In genomic region chr6:111874030-111874425, GRCh38 we compare ENCODE assay signal across 8 cellular contexts. TPM values are rescaled to one million over a fixed set of nuclear protein-coding genes. Genes with fewer than 3 reads are reported as not detected.
DNase-seq lines count a peak whose midpoint lies in the region; ATAC-seq, FAIRE-seq and TF ChIP-seq lines count a peak whose summit lies in the region.

No MANE protein-coding gene starts in this region.

- 0 out of 2 replicates have a peak overlapping the region, but pooled peaks have one; percentile 66 for H3K9ac ChIP-seq in GM12878 (ENCODE audit: control insufficient read depth, insufficient read depth, low read length)
- H3K9ac ChIP-seq in mesenchymal stem cell (ENCODE audit: low read length), result peak overlapping the region; percentile 82

- no peaks in the 10 kb centered on the region for H3K27me3 ChIP-seq in SJSA1 (replicated peaks)
- H3K27me3 ChIP-seq in GM12878 (replicated peaks in 1 of 2; ENCODE audit: control insufficient read depth in 2 of 2, insufficient read depth in 2 of 2, low read length in 1 of 2), result no peaks in the 10 kb centered on the region
- no peaks in the 10 kb centered on the region for H3K27me3 ChIP-seq in mesenchymal stem cell (ENCODE audit: control insufficient read depth in 1 of 2, insufficient read depth in 1 of 2, low read length in 2 of 2)

- RAD21 ChIA-PET in GM12878 (lab: Charles Lee; ENCODE audit: unreplicated experiment), result interaction anchor here (0.5 to 2.7 kb wide), 17 partner anchors 9 to 164 kb away, joined by 3 to 23 read pairs (median 4); no protein-coding TSS in a partner anchor

- no peaks in the 10 kb centered on the region for H4K20me1 ChIP-seq in GM12878 (ENCODE audit: control insufficient read depth, insufficient read depth)

- no peak overlapping the region for H4K91ac ChIP-seq in mesenchymal stem cell (ENCODE audit: low read length)

- H3K27ac ChIP-seq in HEK293 (ENCODE audit: extremely low read depth, low read depth, low read length), result peak overlapping the region; percentile 93; the same call in 1 of the 2 replicates
- H3K27ac ChIP-seq in SJSA1, result no peak overlapping the region
- H3K27ac ChIP-seq in GM12878 (ENCODE audit: control insufficient read depth, insufficient read depth), result peak overlapping the region; percentile 47
- H3K27ac ChIP-seq in mesenchymal stem cell (ENCODE audit: low read length, poor library complexity, severe bottlenecking), result no peak overlapping the region

- H3K14ac ChIP-seq in mesenchymal stem cell (ENCODE audit: low read length in 2 of 2), result no peak overlapping the region

- H4K8ac ChIP-seq in mesenchymal stem cell (ENCODE audit: low read length), result no peak overlapping the region

- H3K9me3 ChIP-seq in HEK293 (ENCODE audit: control insufficient read depth, insufficient read depth, low read depth, low read length) (no peaks in the 10 kb centered on the region), SJSA1 (replicated peaks) (no peaks in the 10 kb centered on the region), GM12878 (replicated peaks; ENCODE audit: control insufficient read depth, insufficient read depth, low read length) (no peaks in the 10 kb centered on the region), mesenchymal stem cell (ENCODE audit: control insufficient read depth, low read length) (no peaks in the 10 kb centered on the region)

- intact Hi-C loops in GM12878 (cut with micrococcal nuclease; ENCODE audit: unreplicated experiment), result loop anchor here (5.0 kb wide), 2 partner anchors 82 to 152 kb away; no protein-coding TSS in a partner anchor

- DNase-seq in SJSA1 (ENCODE audit: low read depth in 1 of 2, low spot score in 2 of 2) (no peak), GM12878 (ENCODE audit: low read depth, low spot score) (no peak), mesenchymal stem cell (no peak), epidermal melanocyte (ENCODE audit: insufficient read length, low spot score) (no peak), NCI-H1436 (lab: John Stamatoyannopoulos, UW) (no peak)
- DNase-seq in stimulated activated naive CD4-positive, alpha-beta T cell treated with Interleukin-2 at 50 U/mL for 16 hours (lab: John Stamatoyannopoulos, UW), result peak; percentile 74

- no peak overlapping the region for H2BK12ac ChIP-seq in mesenchymal stem cell (ENCODE audit: low read length in 2 of 2)

- H3K4me1 ChIP-seq in HEK293 (ENCODE audit: control insufficient read depth, insufficient read depth, low read length), result peaks cover 11% of the 10 kb centered on the region
- peaks cover 12% of the 10 kb centered on the region for H3K4me1 ChIP-seq in SJSA1 (replicated peaks)
- peaks cover 5% of the 10 kb centered on the region for H3K4me1 ChIP-seq in GM12878 (ENCODE audit: control insufficient read depth, insufficient read depth, low read length)
- H3K4me1 ChIP-seq in mesenchymal stem cell (ENCODE audit: control insufficient read depth, insufficient read depth, low read depth, low read length), result no peaks in the 10 kb centered on the region

- H2BK15ac ChIP-seq in mesenchymal stem cell (ENCODE audit: low read depth, poor library complexity, severe bottlenecking), result no peak overlapping the region

- no peak overlapping the region for H3K4ac ChIP-seq in mesenchymal stem cell (ENCODE audit: low read depth in 1 of 2, low read length in 2 of 2)

- peak overlapping the region; percentile 95 for H3K4me2 ChIP-seq in GM12878 (ENCODE audit: control insufficient read depth, insufficient read depth)
- peak overlapping the region; percentile 99 for H3K4me2 ChIP-seq in mesenchymal stem cell (ENCODE audit: low read length, poor library complexity, severe bottlenecking)

- TF ChIP-seq POLR2A in GM12878 (IDR thresholded peaks at IDR 0.05; ENCODE audit: low read depth, low read length), result no peak

- H2AFZ ChIP-seq in GM12878 (ENCODE audit: control insufficient read depth, low read depth, low read length) (peak overlapping the region; percentile 69), mesenchymal stem cell (ENCODE audit: low read depth, low read length) (no peak overlapping the region)

- POLR2A ChIA-PET in HEK293 (lab: Yijun Ruan, JAX), result interaction anchor here (0.8 to 2.0 kb wide), 9 partner anchors 9 to 213 kb away, joined by 3 to 10 read pairs (median 3); partner anchors contain the start of genes FAM229B and TUBE1
- POLR2A ChIA-PET in GM12878 (lab: Charles Lee), result interaction anchor here (0.6 to 1.9 kb wide), 7 partner anchors 9 to 132 kb away, joined by 3 to 7 read pairs (median 5); no protein-coding TSS in a partner anchor

- H3K36me3 ChIP-seq in HEK293 (ENCODE audit: control insufficient read depth in 2 of 2, insufficient read depth in 1 of 2, low read length in 2 of 2) (no peaks in the 10 kb centered on the region), SJSA1 (peaks cover 6% of the 10 kb centered on the region; the same call in 1 of the 2 replicates), GM12878 (ENCODE audit: control insufficient read depth in 2 of 2, insufficient read depth in 2 of 2, low read length in 1 of 2) (no peaks in the 10 kb centered on the region), mesenchymal stem cell (ENCODE audit: control insufficient read depth in 1 of 2, insufficient read depth in 2 of 2, low read depth in 1 of 2, low read length in 2 of 2) (no peaks in the 10 kb centered on the region)

- H2BK120ac ChIP-seq in mesenchymal stem cell (ENCODE audit: low read depth, low read length), result no peak overlapping the region

- in situ Hi-C loops in GM12878 (cut with MboI), result no loop called here

- CTCF ChIA-PET in HEK293 (lab: Yijun Ruan, JAX) (interaction anchor here (0.5 to 1.6 kb wide), 6 partner anchors 51 to 179 kb away, joined by 3 to 5 read pairs (median 3); no protein-coding TSS in a partner anchor), GM12878 (lab: Yijun Ruan, JAX) (interaction anchor here (0.6 to 1.8 kb wide), 6 partner anchors 31 to 652 kb away, joined by 3 to 6 read pairs (median 4); no protein-coding TSS in a partner anchor)

- FAIRE-seq in GM12878 (lab: Jason Lieb, UNC), result no peak

- ATAC-seq in GM12878 (no peak), HG03565 (IDR thresholded peaks at IDR 0.05; ENCODE audit: unreplicated experiment) (no peak)

- no peak overlapping the region for H3K23ac ChIP-seq in mesenchymal stem cell (ENCODE audit: low read length in 2 of 2)

- no peak overlapping the region for H2AK5ac ChIP-seq in mesenchymal stem cell (ENCODE audit: low read length, severe bottlenecking)

- no peak overlapping the region for H2BK5ac ChIP-seq in mesenchymal stem cell (ENCODE audit: low read depth, low read length, poor library complexity, severe bottlenecking)

- peaks cover 41% of the 10 kb centered on the region for H3K79me2 ChIP-seq in GM12878 (ENCODE audit: control insufficient read depth, insufficient read depth, low read length)

- WGBS in GM12878 (ENCODE audit: insufficient coverage, insufficient replicate concordance, low lambda C conversion rate, missing lambda C conversion rate), result 9% methylated on average over 8 of the region's 8 CpGs
- WGBS in mesenchymal stem cell, result 5% methylated on average over 4 of the region's 8 CpGs

- H3K79me1 ChIP-seq in mesenchymal stem cell (replicated peaks; ENCODE audit: low read length, poor library complexity, severe bottlenecking), result peaks cover 15% of the 10 kb centered on the region

- TF ChIP-seq CTCF in HEK293 (tag by site-specific recombination; IDR thresholded peaks at IDR 0.05) (no peak), GM12878 (IDR thresholded peaks at IDR 0.05 in 2 of 3, conservative IDR thresholded peaks at IDR 0.05 in 1 of 3; ENCODE audit: control insufficient read depth in 2 of 3, extremely low read depth in 1 of 3, insufficient read depth in 1 of 3, low read depth in 3 of 3, low read length in 3 of 3) (no peak)

- peak overlapping the region; percentile 83 for H3K4me3 ChIP-seq in HEK293 (ENCODE audit: low read depth, low read length)
- peak overlapping the region; percentile 82 for H3K4me3 ChIP-seq in SJSA1
- peak overlapping the region; percentile 61 for H3K4me3 ChIP-seq in GM12878
- peak overlapping the region in 1 of 2 experiments; percentile 97 for H3K4me3 ChIP-seq in mesenchymal stem cell (ENCODE audit: insufficient read depth in 1 of 2, low read depth in 1 of 2, low read length in 2 of 2)

- BruUV-seq in GM12878 (replicated peaks; lab: Mats Ljungman, UMichigan), result no TSS peak

- H3K18ac ChIP-seq in mesenchymal stem cell (ENCODE audit: low read depth in 1 of 2, low read length in 2 of 2), result no peak overlapping the region

- no peak for TF ChIP-seq RAD21 in GM12878 (IDR thresholded peaks at IDR 0.05; ENCODE audit: insufficient read depth, low read depth, low read length)

- SMC1A ChIA-PET in GM12878 (lab: Charles Lee; ENCODE audit: uncharacterized antibody, unreplicated experiment), result interaction anchor here (1.0 to 2.3 kb wide), 16 partner anchors 24 to 384 kb away, joined by 3 to 15 read pairs (median 4); no protein-coding TSS in a partner anchor

- no peak for TF ChIP-seq EP300 in GM12878 (IDR thresholded peaks at IDR 0.05; ENCODE audit: borderline replicate concordance in 1 of 2, control insufficient read depth in 1 of 2, low read depth in 2 of 2, low read length in 2 of 2)

TF ChIP-seq in HEK293, 187 proteins besides CTCF, POLR2A, EP300 and RAD21 (continues in another document):
- TF ChIP-seq SCRT1 (tag by site-specific recombination; IDR thresholded peaks at IDR 0.05; ENCODE audit: borderline replicate concordance) (no peak), ZFP69B (tag by site-specific recombination; IDR thresholded peaks at IDR 0.05) (no peak)

RNA-seq across cellular contexts. Expression of gene FYN, which starts 0.8 kb away (rescaled TPM):
- total RNA-seq in SJSA1 (2014; rRNA removed; shearing (Covaris generic)), result 36.7 and 53.4 TPM in 2 replicates
- 396 and 420 TPM in 2 replicates for total RNA-seq in GM12878 (2013; cell fraction: nucleolus; rRNA removed)
- total RNA-seq in GM12878 (2014; rRNA removed) (174 and 176 TPM in 2 replicates), GM12878 (2014; rRNA removed; fragmentation: Illumina TruSeq; extraction: Trizol) (117 and 122 TPM in 2 replicates), GM12878 (2021) (159 and 167 TPM in 2 replicates)
- 42.2 TPM for polyA plus RNA-seq in GM12878 (2011; ENCODE audit: low read depth)
- polyA plus RNA-seq in GM12878 (2011; rRNA removed) (243 and 247 TPM in 2 replicates), GM12878 (2014; fragmentation: Illumina TruSeq; extraction: Trizol) (152 and 192 TPM in 2 replicates), GM12878 (2014; fragmentation: Nextera tagmentation; extraction: Ambion mirVana) (10 to 100 TPM; 51.4 to 55.1 TPM), GM12878 (2014; rRNA removed) (171 and 228 TPM in 2 replicates), GM12878 (2016; fragmentation: Nextera tagmentation; extraction: Ambion mirVana) (10 to 100 TPM; 54.0 to 71.1 TPM)
- 287 and 300 TPM in 2 replicates for polyA plus RNA-seq in GM12878 (2011; cell fraction: cytosol; rRNA removed)
- 483 and 489 TPM in 2 replicates for polyA plus RNA-seq in GM12878 (2011; cell fraction: nucleus; rRNA removed)
- polyA plus RNA-seq in GM12878 (2012), result 64.5 and 80.5 TPM in 2 replicates
- 353 and 414 TPM in 2 replicates for polyA minus RNA-seq in GM12878 (2011; rRNA and poly(A)+ RNA removed)
- 75.5 and 105 TPM in 2 replicates for polyA minus RNA-seq in GM12878 (2011; cell fraction: cytosol; rRNA and poly(A)+ RNA removed)
- 237 and 331 TPM in 2 replicates for polyA minus RNA-seq in GM12878 (2011; cell fraction: nucleus; rRNA and poly(A)+ RNA removed)
- polyA plus RNA-seq in mesenchymal stem cell (2013, experiment 1 of 2), result 44.0 TPM
- 45.8 TPM for polyA plus RNA-seq in mesenchymal stem cell (2013, experiment 2 of 2)

Comparison
In these comparisons a context has a peak if more than half of its experiments do, and no peak if none do; other contexts are left out.
1. H3K27ac ChIP-seq: peak in HEK293 (single experiment) and GM12878 (single experiment); none in SJSA1 (single experiment) and mesenchymal stem cell (single experiment).
2. Of the 9 proteins assayed by ChIP-seq in both HEK293 and GM12878: peak only in HEK293: ZNF24; only in GM12878: none; in both: none; in neither: 8.